Comparison of ENCODE assay signal across 22 cellular contexts in genomic region chrX:113954297-113954696, GRCh38.
"Had no signal": no experiment of that assay in that cellular context is flagged by ENCODE, and none has a peak within 500 bp of the region (broad histone marks: within the 10 kb centered on the region; RNA-seq: fewer than 3 reads in every experiment).

No MANE protein-coding gene starts in this region.

- H3K4me1 ChIP-seq: Peyer's patch had no signal

- H3K4me3 ChIP-seq: cardiac muscle cell, Peyer's patch had no signal

- H3K9me3 ChIP-seq: Peyer's patch had no signal

- H3K4me1 Mint-ChIP-seq: activated CD4-positive, alpha-beta T cell treated with anti-CD3 and anti-CD28 coated beads, Interleukin-2, amount 10 ng/mL, durations not matched to agents 24 days and 14 days; activated CD8-positive, alpha-beta memory T cell treated with anti-CD3 and anti-CD28 coated beads, Interleukin-2, amount 10 ng/mL, durations not matched to agents 7 days and 5 days had no signal

- H3K27me3 Mint-ChIP-seq: activated CD4-positive, alpha-beta T cell treated with anti-CD3 and anti-CD28 coated beads, Interleukin-2, amount 10 ng/mL, durations not matched to agents 24 days and 14 days; activated CD8-positive, alpha-beta memory T cell treated with anti-CD3 and anti-CD28 coated beads, Interleukin-2, amount 10 ng/mL, durations not matched to agents 7 days and 5 days; activated naive CD8-positive, alpha-beta T cell had no signal

- H3K36me3 ChIP-seq: brain microvascular endothelial cell, cardiac muscle cell, Peyer's patch had no signal

- H3K27ac Mint-ChIP-seq: activated CD4-positive, alpha-beta T cell treated with anti-CD3 and anti-CD28 coated beads, Interleukin-2, amount 10 ng/mL, durations not matched to agents 24 days and 14 days; activated CD8-positive, alpha-beta memory T cell treated with anti-CD3 and anti-CD28 coated beads, Interleukin-2, amount 10 ng/mL, durations not matched to agents 7 days and 5 days; activated naive CD4-positive, alpha-beta T cell treated with anti-CD3 and anti-CD28 coated beads for 36 hours; activated naive CD8-positive, alpha-beta T cell; activated T-cell treated with anti-CD3 and anti-CD28 coated beads, Interleukin-2, amount 50 U/mL, for 24 hours; activated T-helper 1 cell treated with anti-CD3 and anti-CD28 coated beads, Interleukin-12 subunit alpha, Interleukin-12 subunit beta, Interleukin-2, Interleukin-4 antibody, amounts not matched to agents 30 ng/mL and 10 ng/mL and 1 ng/mL, durations not matched to agents 14 hours and 24 hours and 36 hours; T-helper 1 cell treated with Interleukin-12 subunit alpha and Interleukin-12 subunit beta and Interleukin-4 antibody, amounts not matched to agents 30 μg/mL and 1 μg/mL, for 36 hours; WTC11 had no signal

- H3K27me3 ChIP-seq: brain microvascular endothelial cell, cardiac muscle cell, Peyer's patch had no signal

- DNase-seq: activated CD4-positive, alpha-beta T cell treated with anti-CD3 and anti-CD28 coated beads for 1 hour; activated CD4-positive, alpha-beta T cell treated with anti-CD3 and anti-CD28 coated beads, Interleukin-2, amount 10 ng/mL, durations not matched to agents 24 days and 14 days; activated CD4-positive, alpha-beta T cell treated with anti-CD3 and anti-CD28 coated beads, Interleukin-2, amount 50 U/mL, for 48 hours; activated CD8-positive, alpha-beta memory T cell treated with anti-CD3 and anti-CD28 coated beads, Interleukin-2, amount 10 ng/mL, durations not matched to agents 7 days and 5 days; activated effector memory CD4-positive, alpha-beta T cell treated with anti-CD3 and anti-CD28 coated beads, Interleukin-2, amount 50 U/mL, for 16 hours; activated naive CD4-positive, alpha-beta T cell treated with anti-CD3 and anti-CD28 coated beads for 36 hours; activated T-cell treated with anti-CD3 and anti-CD28 coated beads, Interleukin-2, amount 50 U/mL, for 24 hours; amygdala; brain microvascular endothelial cell; NCI-H1105 treated with DMSO at 0.1 percent for 48 hours; NCI-H1436 treated with DMSO at 0.1 percent for 48 hours; NCI-H187; NCI-H2081; NCI-H524; Peyer's patch; Right ventricle myocardium superior had no signal

- H3K36me3 Mint-ChIP-seq: activated CD8-positive, alpha-beta memory T cell treated with anti-CD3 and anti-CD28 coated beads, Interleukin-2, amount 10 ng/mL, durations not matched to agents 7 days and 5 days; activated naive CD8-positive, alpha-beta T cell had no signal

- H3K9me3 Mint-ChIP-seq: activated CD4-positive, alpha-beta T cell treated with anti-CD3 and anti-CD28 coated beads, Interleukin-2, amount 10 ng/mL, durations not matched to agents 24 days and 14 days had no signal

- H3K4me3 Mint-ChIP-seq: activated CD4-positive, alpha-beta T cell treated with anti-CD3 and anti-CD28 coated beads, Interleukin-2, amount 10 ng/mL, durations not matched to agents 24 days and 14 days; activated CD8-positive, alpha-beta memory T cell treated with anti-CD3 and anti-CD28 coated beads, Interleukin-2, amount 10 ng/mL, durations not matched to agents 7 days and 5 days; activated naive CD4-positive, alpha-beta T cell treated with anti-CD3 and anti-CD28 coated beads for 36 hours; activated naive CD8-positive, alpha-beta T cell; activated T-cell treated with anti-CD3 and anti-CD28 coated beads, Interleukin-2, amount 50 U/mL, for 24 hours; activated T-helper 1 cell treated with anti-CD3 and anti-CD28 coated beads, Interleukin-12 subunit alpha, Interleukin-12 subunit beta, Interleukin-2, Interleukin-4 antibody, amounts not matched to agents 30 ng/mL and 10 ng/mL and 1 ng/mL, durations not matched to agents 14 hours and 24 hours and 36 hours; T-helper 1 cell treated with Interleukin-12 subunit alpha and Interleukin-12 subunit beta and Interleukin-4 antibody, amounts not matched to agents 30 μg/mL and 1 μg/mL, for 36 hours; WTC11 had no signal

- ATAC-seq: activated CD8-positive, alpha-beta memory T cell treated with anti-CD3 and anti-CD28 coated beads, Interleukin-2, amount 10 ng/mL, durations not matched to agents 7 days and 5 days; WTC11 had no signal

- H3K27ac ChIP-seq: brain microvascular endothelial cell, cardiac muscle cell, Peyer's patch, RWPE1 had no signal
